In the genomic region with DNA sequence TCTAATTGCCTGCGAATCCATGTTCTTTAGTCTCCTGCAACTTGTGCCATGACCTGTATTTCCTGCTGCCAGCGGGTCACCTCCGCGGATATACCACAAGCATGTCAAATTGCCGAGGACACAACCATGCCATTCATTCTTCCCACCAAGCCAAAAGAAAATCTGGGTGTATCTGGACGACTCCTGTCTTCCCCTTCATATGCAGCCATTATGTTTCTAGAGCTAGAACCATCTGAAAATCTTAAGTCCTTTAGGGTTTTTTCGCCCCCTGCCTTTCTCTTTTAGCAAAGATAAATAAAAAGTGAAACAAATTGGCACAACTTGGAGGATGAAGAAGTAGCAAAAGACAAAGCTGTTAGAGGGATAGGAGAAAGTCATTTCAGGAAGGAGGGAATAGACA, we compare ENCODE assay signal across 11 cellular contexts.
DNase-seq lines count a peak whose midpoint lies in the region; ATAC-seq and TF ChIP-seq lines count a peak whose summit lies in the region.
"Had no signal": no experiment of that assay in that cellular context is flagged by ENCODE, and none has a peak within 500 bp of the region (broad histone marks: within the 10 kb centered on the region; RNA-seq: fewer than 3 reads in every experiment).

No MANE protein-coding gene starts in this region.

- in situ Hi-C loops in astrocyte of the cerebellum (cut with HindIII; ENCODE audit: low sequenced_read_pairs), result no loop called here

- H3K4me3 Mint-ChIP-seq in Calu3 (ENCODE audit: low read depth, unreplicated experiment), result peak overlapping the region; percentile 83
- H3K4me3 Mint-ChIP-seq in naive B cell, result peak overlapping the region; percentile 45 to 87 (median 80)

- WGBS in suprapubic skin, result 64% methylated on average over 7 of the region's 7 CpGs

- H3K27ac Mint-ChIP-seq in Calu3 (ENCODE audit: unreplicated experiment) (no peak overlapping the region), naive B cell (peak overlapping the region; percentile 43 to 98 (median 93))

- intact Hi-C loops in Calu3 (cut with micrococcal nuclease; ENCODE audit: unreplicated experiment), result no loop called here

- H3K9me3 Mint-ChIP-seq in Calu3 (ENCODE audit: low read depth, unreplicated experiment) (no peaks in the 10 kb centered on the region), naive B cell (no peaks in the 10 kb centered on the region)

- H3K36me3 Mint-ChIP-seq in Calu3 (ENCODE audit: insufficient read depth, unreplicated experiment), result peaks cover 12% of the 10 kb centered on the region
- H3K36me3 Mint-ChIP-seq in naive B cell, result no peaks in the 10 kb centered on the region

- DNase-seq in Calu3 (no peak), Kasumi-1 (lab: John Stamatoyannopoulos, UW) (peak; percentile 26 to 37), astrocyte of the cerebellum (ENCODE audit: low read depth) (no peak), naive B cell (peak; percentile 32), NCI-H2196 treated with DMSO at 0.1 percent for 48 hours (lab: John Stamatoyannopoulos, UW; ENCODE audit: unreplicated experiment) (no peak), suprapubic skin (ENCODE audit: low spot score in 2 of 2) (no peak)
- DNase-seq: activated CD4-positive, alpha-beta T cell treated with anti-CD3 and anti-CD28 coated beads for 4 hours; left cardiac atrium; substantia nigra had no signal

- CTCF ChIA-PET in Calu3 (lab: Charles Lee), result no interaction called here

- TF ChIP-seq POLR2A in suprapubic skin (IDR thresholded peaks at IDR 0.05), result no peak

- H3K4me1 Mint-ChIP-seq in Calu3 (ENCODE audit: low read depth, unreplicated experiment) (peaks cover 17% of the 10 kb centered on the region), naive B cell (peaks cover 46 to 59% (median 55%) of the 10 kb centered on the region in 3 donors)

- no peak overlapping the region for H3K27ac ChIP-seq in suprapubic skin

- TF ChIP-seq EP300 in suprapubic skin (IDR thresholded peaks at IDR 0.05), result no peak

- ATAC-seq in naive B cell (ENCODE audit: low read depth in 2 of 2), result no peak
- no peak for ATAC-seq in GM19395 (IDR thresholded peaks at IDR 0.05; ENCODE audit: unreplicated experiment)
- no peak for ATAC-seq in GM18520 (IDR thresholded peaks at IDR 0.05; ENCODE audit: unreplicated experiment)
- ATAC-seq: left cardiac atrium had no signal

- H3K36me3 ChIP-seq in suprapubic skin, result no peaks in the 10 kb centered on the region

- H3K27me3 Mint-ChIP-seq in Calu3 (ENCODE audit: unreplicated experiment) (no peaks in the 10 kb centered on the region), naive B cell (no peaks in the 10 kb centered on the region)

- no peaks in the 10 kb centered on the region for H3K9me3 ChIP-seq in suprapubic skin

- H3K4me3 ChIP-seq in astrocyte of the cerebellum (ENCODE audit: low read depth, low read length) (no peak overlapping the region), suprapubic skin (no peak overlapping the region)

- peaks cover 37% of the 10 kb centered on the region for H3K4me1 ChIP-seq in suprapubic skin

- H3K27me3 ChIP-seq in suprapubic skin, result no peaks in the 10 kb centered on the region

- no TSS peak for BruUV-seq in Calu3 (replicated peaks; lab: Mats Ljungman, UMichigan)

- TF ChIP-seq CTCF in Calu3 (IDR thresholded peaks at IDR 0.05; ENCODE audit: unreplicated experiment), result no peak
- peak; percentile 30 for TF ChIP-seq CTCF in astrocyte of the cerebellum (IDR thresholded peaks at IDR 0.05; ENCODE audit: low read depth, low read length, missing control alignments)
- no peak for TF ChIP-seq CTCF in suprapubic skin (IDR thresholded peaks at IDR 0.05)

Comparison
In these comparisons a context has a peak if more than half of its experiments do, and no peak if none do; other contexts are left out.
1. DNase-seq: peak in Kasumi-1 (2 of 2) and naive B cell (single experiment); none in Calu3 (single experiment), astrocyte of the cerebellum (single experiment), NCI-H2196 treated with DMSO at 0.1 percent for 48 hours (single experiment) and suprapubic skin (0 of 2).